In the genomic region with DNA sequence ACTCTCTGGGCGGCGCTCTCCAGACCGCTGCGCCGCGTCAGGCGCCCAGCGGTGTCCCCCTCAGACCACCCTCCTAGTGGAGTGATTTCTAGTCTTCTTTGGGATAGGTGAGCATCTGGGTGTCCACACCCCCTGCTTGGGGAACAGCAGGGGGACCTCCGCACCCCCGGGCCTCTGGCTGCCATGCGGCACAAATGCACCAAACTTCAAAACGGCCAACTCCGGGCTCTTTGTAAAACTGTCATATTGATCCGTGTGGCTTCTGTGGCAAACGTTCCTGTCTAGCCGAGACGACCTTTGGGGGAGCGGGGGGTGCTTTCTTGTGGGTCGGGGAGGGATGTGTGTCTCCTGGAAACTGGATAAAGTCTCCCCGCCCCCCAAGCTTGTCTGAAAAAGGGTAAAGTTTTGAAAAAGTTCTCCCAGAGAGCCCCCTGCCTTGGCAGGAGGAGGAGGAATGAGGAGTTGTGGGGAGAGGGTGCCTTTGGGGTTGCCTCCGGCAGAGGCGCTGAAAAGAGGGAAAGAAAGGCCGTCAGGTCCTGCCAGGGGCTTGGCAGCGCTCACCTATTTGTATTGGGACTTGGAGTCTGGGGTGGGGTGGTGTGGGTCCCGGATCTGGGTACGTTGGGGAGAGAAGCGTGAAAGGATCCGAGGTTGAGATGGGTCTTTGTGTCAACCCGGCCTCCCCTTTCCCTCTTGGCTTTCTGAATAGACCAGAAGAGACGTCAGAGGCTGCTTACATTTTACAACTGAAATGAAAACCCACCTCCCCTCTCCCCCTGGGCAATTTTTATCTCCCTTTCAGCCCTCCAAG, we compare ENCODE assay signal across 2 cellular contexts.
TF ChIP-seq lines count a peak whose summit lies in the region.

No MANE protein-coding gene starts in this region.

TF ChIP-seq in HEK293T, 16 proteins besides CTCF, POLR2A, EP300 and RAD21 (continued from another document):
- TF ChIP-seq SUZ12 (IDR thresholded peaks at IDR 0.05) (no peak), FOXK2 (IDR thresholded peaks at IDR 0.05) (no peak), TARDBP (IDR thresholded peaks at IDR 0.05) (no peak), ELF4 (IDR thresholded peaks at IDR 0.05) (no peak)
TF ChIP-seq in HEK293T: peak in this region for 1.

TF ChIP-seq in SK-N-SH, 30 proteins besides CTCF, POLR2A, EP300 and RAD21 (continued from another document):
- TF ChIP-seq USF2 (IDR thresholded peaks at IDR 0.05; ENCODE audit: borderline replicate concordance, low read depth, low read length) = no peak
